1 cellular context compared by ENCODE assay signal in genomic region chr19:43754562-43755255, GRCh38.
TF ChIP-seq lines count a peak whose summit lies in the region.

A gene with protein sequence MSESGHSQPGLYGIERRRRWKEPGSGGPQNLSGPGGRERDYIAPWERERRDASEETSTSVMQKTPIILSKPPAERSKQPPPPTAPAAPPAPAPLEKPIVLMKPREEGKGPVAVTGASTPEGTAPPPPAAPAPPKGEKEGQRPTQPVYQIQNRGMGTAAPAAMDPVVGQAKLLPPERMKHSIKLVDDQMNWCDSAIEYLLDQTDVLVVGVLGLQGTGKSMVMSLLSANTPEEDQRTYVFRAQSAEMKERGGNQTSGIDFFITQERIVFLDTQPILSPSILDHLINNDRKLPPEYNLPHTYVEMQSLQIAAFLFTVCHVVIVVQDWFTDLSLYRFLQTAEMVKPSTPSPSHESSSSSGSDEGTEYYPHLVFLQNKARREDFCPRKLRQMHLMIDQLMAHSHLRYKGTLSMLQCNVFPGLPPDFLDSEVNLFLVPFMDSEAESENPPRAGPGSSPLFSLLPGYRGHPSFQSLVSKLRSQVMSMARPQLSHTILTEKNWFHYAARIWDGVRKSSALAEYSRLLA (minus strand): TSS chr19:43754962. CDS start chr19:43750741, 4,221 bp downstream.

TF ChIP-seq in HepG2, 621 proteins besides CTCF, POLR2A, EP300 and RAD21 (continued from another document and continues in another):
- TF ChIP-seq REST (IDR thresholded peaks at IDR 0.05; ENCODE audit: borderline replicate concordance in 1 of 2, low read depth in 1 of 2, low read length in 2 of 2) (no peak), ZFAT (CRISPR knock-in tag; conservative IDR thresholded peaks at IDR 0.05) (no peak), ATF7 (IDR thresholded peaks at IDR 0.05) (no peak), ATF7 (CRISPR knock-in tag; IDR thresholded peaks at IDR 0.05) (no peak), ZMYM3 (CRISPR knock-in tag; IDR thresholded peaks at IDR 0.05) (0 out of 2 replicates have a peak, but pooled peaks have one; percentile 14), MED8 (CRISPR knock-in tag; IDR thresholded peaks at IDR 0.05; ENCODE audit: insufficient replicate concordance) (no peak), HMGXB4 (CRISPR knock-in tag; IDR thresholded peaks at IDR 0.05; ENCODE audit: borderline replicate concordance in 1 of 2, low read depth in 1 of 2) (peak in 1 of 2 experiments; percentile 17; a peak in 1 of 4 replicates), SMAD3 (CRISPR knock-in tag; IDR thresholded peaks at IDR 0.05) (0 out of 2 replicates have a peak, but pooled peaks have one; percentile 21), RELA (CRISPR knock-in tag; IDR thresholded peaks at IDR 0.05) (no peak), POGZ (CRISPR knock-in tag; IDR thresholded peaks at IDR 0.05) (no peak), ZNF251 (CRISPR knock-in tag; IDR thresholded peaks at IDR 0.05) (no peak), FIP1L1 (IDR thresholded peaks at IDR 0.05; ENCODE audit: borderline replicate concordance, insufficient read depth, low read depth, low read length) (0 out of 2 replicates have a peak, but pooled peaks have one; percentile 29), ZNF615 (CRISPR knock-in tag; IDR thresholded peaks at IDR 0.05; ENCODE audit: borderline replicate concordance) (no peak), TCF7 (IDR thresholded peaks at IDR 0.05; ENCODE audit: low read depth) (no peak), ZSCAN20 (CRISPR knock-in tag; IDR thresholded peaks at IDR 0.05; ENCODE audit: borderline replicate concordance) (no peak), SP5 (CRISPR knock-in tag; IDR thresholded peaks at IDR 0.05; ENCODE audit: borderline replicate concordance, low read depth) (peak; percentile 36; the same call in 1 of the 2 replicates), POLR2AphosphoS2 (IDR thresholded peaks at IDR 0.05; ENCODE audit: low read depth, low read length) (no peak), ZNF75D (CRISPR knock-in tag; IDR thresholded peaks at IDR 0.05; ENCODE audit: borderline replicate concordance) (no peak), KLF16 (CRISPR knock-in tag; IDR thresholded peaks at IDR 0.05) (peak in 1 of 2 experiments; percentile 65; a peak in 2 of 4 replicates), NPAS2 (CRISPR knock-in tag; IDR thresholded peaks at IDR 0.05; ENCODE audit: borderline replicate concordance) (no peak), ZSCAN31 (CRISPR knock-in tag; IDR thresholded peaks at IDR 0.05; ENCODE audit: low read depth) (no peak), ZNF546 (CRISPR knock-in tag; conservative IDR thresholded peaks at IDR 0.05) (0 out of 2 replicates have a peak, but pooled peaks have one; percentile 80), HMGXB3 (CRISPR knock-in tag; IDR thresholded peaks at IDR 0.05; ENCODE audit: borderline replicate concordance) (0 out of 2 replicates have a peak, but pooled peaks have one; percentile 52), SIX4 (CRISPR knock-in tag; IDR thresholded peaks at IDR 0.05) (peak; percentile 19; the same call in 1 of the 2 replicates), FOXK2 (IDR thresholded peaks at IDR 0.05) (no peak), CEBPZ (IDR thresholded peaks at IDR 0.05; ENCODE audit: low read length) (no peak), RFXAP (CRISPR knock-in tag; IDR thresholded peaks at IDR 0.05; ENCODE audit: borderline replicate concordance) (peak; percentile 70; the same call in 1 of the 2 replicates), HNRNPL (IDR thresholded peaks at IDR 0.05; ENCODE audit: low read depth, low read length) (0 out of 2 replicates have a peak, but pooled peaks have one; percentile 9)
- TF ChIP-seq, protein P1, sequence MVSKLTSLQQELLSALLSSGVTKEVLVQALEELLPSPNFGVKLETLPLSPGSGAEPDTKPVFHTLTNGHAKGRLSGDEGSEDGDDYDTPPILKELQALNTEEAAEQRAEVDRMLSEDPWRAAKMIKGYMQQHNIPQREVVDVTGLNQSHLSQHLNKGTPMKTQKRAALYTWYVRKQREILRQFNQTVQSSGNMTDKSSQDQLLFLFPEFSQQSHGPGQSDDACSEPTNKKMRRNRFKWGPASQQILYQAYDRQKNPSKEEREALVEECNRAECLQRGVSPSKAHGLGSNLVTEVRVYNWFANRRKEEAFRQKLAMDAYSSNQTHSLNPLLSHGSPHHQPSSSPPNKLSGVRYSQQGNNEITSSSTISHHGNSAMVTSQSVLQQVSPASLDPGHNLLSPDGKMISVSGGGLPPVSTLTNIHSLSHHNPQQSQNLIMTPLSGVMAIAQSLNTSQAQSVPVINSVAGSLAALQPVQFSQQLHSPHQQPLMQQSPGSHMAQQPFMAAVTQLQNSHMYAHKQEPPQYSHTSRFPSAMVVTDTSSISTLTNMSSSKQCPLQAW (CRISPR knock-in tag; IDR thresholded peaks at IDR 0.05) = peak; percentile 47
- TF ChIP-seq, protein P2, sequence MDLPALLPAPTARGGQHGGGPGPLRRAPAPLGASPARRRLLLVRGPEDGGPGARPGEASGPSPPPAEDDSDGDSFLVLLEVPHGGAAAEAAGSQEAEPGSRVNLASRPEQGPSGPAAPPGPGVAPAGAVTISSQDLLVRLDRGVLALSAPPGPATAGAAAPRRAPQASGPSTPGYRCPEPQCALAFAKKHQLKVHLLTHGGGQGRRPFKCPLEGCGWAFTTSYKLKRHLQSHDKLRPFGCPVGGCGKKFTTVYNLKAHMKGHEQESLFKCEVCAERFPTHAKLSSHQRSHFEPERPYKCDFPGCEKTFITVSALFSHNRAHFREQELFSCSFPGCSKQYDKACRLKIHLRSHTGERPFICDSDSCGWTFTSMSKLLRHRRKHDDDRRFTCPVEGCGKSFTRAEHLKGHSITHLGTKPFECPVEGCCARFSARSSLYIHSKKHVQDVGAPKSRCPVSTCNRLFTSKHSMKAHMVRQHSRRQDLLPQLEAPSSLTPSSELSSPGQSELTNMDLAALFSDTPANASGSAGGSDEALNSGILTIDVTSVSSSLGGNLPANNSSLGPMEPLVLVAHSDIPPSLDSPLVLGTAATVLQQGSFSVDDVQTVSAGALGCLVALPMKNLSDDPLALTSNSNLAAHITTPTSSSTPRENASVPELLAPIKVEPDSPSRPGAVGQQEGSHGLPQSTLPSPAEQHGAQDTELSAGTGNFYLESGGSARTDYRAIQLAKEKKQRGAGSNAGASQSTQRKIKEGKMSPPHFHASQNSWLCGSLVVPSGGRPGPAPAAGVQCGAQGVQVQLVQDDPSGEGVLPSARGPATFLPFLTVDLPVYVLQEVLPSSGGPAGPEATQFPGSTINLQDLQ (CRISPR knock-in tag; IDR thresholded peaks at IDR 0.05) = 0 out of 2 replicates have a peak, but pooled peaks have one; percentile 23
- TF ChIP-seq, protein P3, sequence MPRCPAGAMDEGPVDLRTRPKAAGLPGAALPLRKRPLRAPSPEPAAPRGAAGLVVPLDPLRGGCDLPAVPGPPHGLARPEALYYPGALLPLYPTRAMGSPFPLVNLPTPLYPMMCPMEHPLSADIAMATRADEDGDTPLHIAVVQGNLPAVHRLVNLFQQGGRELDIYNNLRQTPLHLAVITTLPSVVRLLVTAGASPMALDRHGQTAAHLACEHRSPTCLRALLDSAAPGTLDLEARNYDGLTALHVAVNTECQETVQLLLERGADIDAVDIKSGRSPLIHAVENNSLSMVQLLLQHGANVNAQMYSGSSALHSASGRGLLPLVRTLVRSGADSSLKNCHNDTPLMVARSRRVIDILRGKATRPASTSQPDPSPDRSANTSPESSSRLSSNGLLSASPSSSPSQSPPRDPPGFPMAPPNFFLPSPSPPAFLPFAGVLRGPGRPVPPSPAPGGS (CRISPR knock-in tag; IDR thresholded peaks at IDR 0.05) = peak; percentile 78; the same call in 1 of the 2 replicates
